Comparison of ENCODE assay signal across 3 cellular contexts in genomic region chr22:39345231-39345630, GRCh38.
TF ChIP-seq lines count a peak whose summit lies in the region.

No MANE protein-coding gene starts in this region.

TF ChIP-seq in HEK293, 187 proteins besides CTCF, POLR2A, EP300 and RAD21 (continued from another document):
- TF ChIP-seq ZBTB10 (tag by site-specific recombination; IDR thresholded peaks at IDR 0.05) (no peak), ZNF664 (tag by site-specific recombination; IDR thresholded peaks at IDR 0.05) (no peak), ZNF16 (tag by site-specific recombination; IDR thresholded peaks at IDR 0.05; ENCODE audit: low read depth) (no peak), ZNF704 (tag by site-specific recombination; IDR thresholded peaks at IDR 0.05) (no peak), KLF10 (tag by site-specific recombination; IDR thresholded peaks at IDR 0.05) (no peak), WT1 (tag by site-specific recombination; IDR thresholded peaks at IDR 0.05) (no peak), ZSCAN18 (tag by site-specific recombination; IDR thresholded peaks at IDR 0.05) (no peak), ZNF707 (tag by site-specific recombination; IDR thresholded peaks at IDR 0.05) (no peak)
TF ChIP-seq in HEK293: peak in this region for 1.

TF ChIP-seq in Ishikawa, 13 proteins besides CTCF, POLR2A, EP300 and RAD21 (continued from another document):
- peak; percentile 37; the same call in 1 of the 2 replicates for TF ChIP-seq CEBPB (IDR thresholded peaks at IDR 0.05)

TF ChIP-seq in K562, 482 proteins besides CTCF, POLR2A, EP300 and RAD21 (continued from another document):
- TF ChIP-seq CEBPB (tag; IDR thresholded peaks at IDR 0.05) (peak; percentile 77), SLC30A9 (CRISPR knock-in tag; IDR thresholded peaks at IDR 0.05) (no peak), ZNF121 (CRISPR knock-in tag; conservative IDR thresholded peaks at IDR 0.05) (peak; percentile 78), ATF3 (IDR thresholded peaks at IDR 0.05) (0 out of 2 replicates have a peak, but pooled peaks have one; percentile 10), ATF3 (CRISPR knock-in tag; conservative IDR thresholded peaks at IDR 0.05) (no peak), IRF2 (CRISPR knock-in tag; IDR thresholded peaks at IDR 0.05) (no peak), BRF2 (IDR thresholded peaks at IDR 0.05; ENCODE audit: borderline replicate concordance, insufficient read depth, insufficient read length) (no peak), SP2 (IDR thresholded peaks at IDR 0.05; ENCODE audit: extremely low read depth, low read depth, low read length, poor library complexity, severe bottlenecking) (no peak), TEAD2 (tag; IDR thresholded peaks at IDR 0.05) (no peak)
